8 cellular contexts compared by ENCODE assay signal in genomic region chr13:26255717-26256277, GRCh38. TPM values are rescaled to one million over a fixed set of nuclear protein-coding genes. Genes with fewer than 3 reads are reported as not detected.
DNase-seq lines count a peak whose midpoint lies in the region; ATAC-seq, FAIRE-seq and TF ChIP-seq lines count a peak whose summit lies in the region.

No MANE protein-coding gene starts in this region.

- intact Hi-C loops in PC-3 (cut with micrococcal nuclease), result loop anchor here (2.0 to 10.0 kb wide), 3 partner anchors 49 to 241 kb away; no protein-coding TSS in a partner anchor

- TF ChIP-seq POLR2A in A549 (IDR thresholded peaks at IDR 0.05; ENCODE audit: low read length), result no peak

- ATAC-seq in A549 (no peak), PC-3 (no peak), GM21515 (IDR thresholded peaks at IDR 0.05; ENCODE audit: unreplicated experiment) (no peak), HG03196 (IDR thresholded peaks at IDR 0.05; ENCODE audit: unreplicated experiment) (no peak)

- TF ChIP-seq CTCF in A549 (IDR thresholded peaks at IDR 0.05), result no peak
- peak; percentile 56 for TF ChIP-seq CTCF in PC-3 (conservative IDR thresholded peaks at IDR 0.05; ENCODE audit: low read depth, low read length)
- TF ChIP-seq CTCF in fibroblast of lung (conservative IDR thresholded peaks at IDR 0.05 in 1 of 2, IDR thresholded peaks at IDR 0.05 in 1 of 2; ENCODE audit: low read depth in 1 of 2, low read length in 2 of 2), result peak; percentile 16 to 38

- no peak for FAIRE-seq in A549 (lab: Jason Lieb, UNC)

- peaks cover 21% of the 10 kb centered on the region for H4K20me1 ChIP-seq in PC-3 (ENCODE audit: low read length)
- no peaks in the 10 kb centered on the region for H4K20me1 ChIP-seq in fibroblast of lung (ENCODE audit: control insufficient read depth, extremely low read depth, insufficient read depth, low read length)

- H3K9me2 ChIP-seq in PC-3 (replicated peaks; ENCODE audit: low read length), result no peaks in the 10 kb centered on the region

- no TSS peak for BruUV-seq in PC-3 (replicated peaks; lab: Mats Ljungman, UMichigan)

- H2AFZ ChIP-seq in PC-3 (ENCODE audit: low read length) (peak overlapping the region; percentile 100), fibroblast of lung (ENCODE audit: low read length) (no peak overlapping the region)

- H3K79me2 ChIP-seq in PC-3 (ENCODE audit: low read length), result peaks cover 68% of the 10 kb centered on the region
- H3K79me2 ChIP-seq in fibroblast of lung (ENCODE audit: control insufficient read depth, insufficient read depth, low read length), result peaks cover 40% of the 10 kb centered on the region

- peak overlapping the region; percentile 72 for H3K9ac ChIP-seq in PC-3 (ENCODE audit: low read length)
- H3K9ac ChIP-seq in fibroblast of lung (ENCODE audit: insufficient read depth, low read length), result no peak overlapping the region
- H3K9ac ChIP-seq in skeletal muscle tissue (ENCODE audit: low read depth in 1 of 3, low read length in 3 of 3), result peak overlapping the region; percentile 78 to 86 (median 86)

- no peak overlapping the region for H3K27ac ChIP-seq in A549
- no peak overlapping the region for H3K27ac ChIP-seq in PC-3 (ENCODE audit: low read length)
- H3K27ac ChIP-seq in fibroblast of lung (ENCODE audit: insufficient read depth, low read length), result no peak overlapping the region
- H3K27ac ChIP-seq in skeletal muscle tissue (ENCODE audit: low read depth, low read length), result peak overlapping the region; percentile 92

- WGBS in A549 (ENCODE audit: missing lambda C conversion rate), result 65% methylated on average over 10 of the region's 10 CpGs

- POLR2A ChIA-PET in A549 (lab: Yijun Ruan, JAX), result no interaction called here
- POLR2A ChIA-PET in PC-3 (lab: Charles Lee; ENCODE audit: unreplicated experiment), result no interaction called here

- peak overlapping the region; percentile 88 for H3K4me3 ChIP-seq in A549
- H3K4me3 ChIP-seq in GM08714 (ENCODE audit: low read length), result peak overlapping the region; percentile 99; the same call in 1 of the 2 replicates
- peak overlapping the region; percentile 93 for H3K4me3 ChIP-seq in PC-3 (ENCODE audit: low read length)
- peak overlapping the region; percentile 76 to 90 (median 84) for H3K4me3 ChIP-seq in fibroblast of lung (replicated peaks in 1 of 4; ENCODE audit: control extremely low read depth in 1 of 4, insufficient read depth in 1 of 4, low read depth in 3 of 4, low read length in 4 of 4)
- H3K4me3 ChIP-seq in skeletal muscle tissue (ENCODE audit: low read length in 3 of 3), result peak overlapping the region; percentile 80 to 84 (median 82)

- H3K36me3 ChIP-seq in PC-3 (ENCODE audit: low read depth, low read length), result no peaks in the 10 kb centered on the region
- no peaks in the 10 kb centered on the region for H3K36me3 ChIP-seq in fibroblast of lung (ENCODE audit: control insufficient read depth, insufficient read depth, low read length)
- no peaks in the 10 kb centered on the region for H3K36me3 ChIP-seq in skeletal muscle tissue (ENCODE audit: control insufficient read depth in 3 of 3, insufficient read depth in 3 of 3, low read length in 3 of 3)

- H3F3A ChIP-seq in PC-3 (ENCODE audit: low read length, unreplicated experiment), result no peaks in the 10 kb centered on the region

- H3K9me3 ChIP-seq in A549 (no peaks in the 10 kb centered on the region), PC-3 (ENCODE audit: low read length) (no peaks in the 10 kb centered on the region), fibroblast of lung (ENCODE audit: control insufficient read depth, insufficient read depth, low read depth, low read length) (no peaks in the 10 kb centered on the region), skeletal muscle tissue (ENCODE audit: control insufficient read depth in 3 of 3, low read length in 3 of 3) (no peaks in the 10 kb centered on the region)

- no peaks in the 10 kb centered on the region for H3K27me3 ChIP-seq in PC-3 (ENCODE audit: low read length)
- peaks cover 3% of the 10 kb centered on the region for H3K27me3 ChIP-seq in fibroblast of lung (ENCODE audit: control insufficient read depth, insufficient read depth, low read length)
- no peaks in the 10 kb centered on the region for H3K27me3 ChIP-seq in skeletal muscle tissue (ENCODE audit: control insufficient read depth in 3 of 3, insufficient read depth in 3 of 3, low read length in 3 of 3)

- H3K4me1 ChIP-seq in A549, result peaks cover 11% of the 10 kb centered on the region; the same call in 1 of the 3 replicates
- H3K4me1 ChIP-seq in PC-3 (ENCODE audit: insufficient read depth, low read length), result peaks cover 15% of the 10 kb centered on the region
- H3K4me1 ChIP-seq in fibroblast of lung (ENCODE audit: control insufficient read depth, extremely low read depth, insufficient read depth, low read length), result peaks cover 2% of the 10 kb centered on the region
- peaks cover 0 to 25% (median 5%) of the 10 kb centered on the region in 3 donors for H3K4me1 ChIP-seq in skeletal muscle tissue (ENCODE audit: control insufficient read depth in 3 of 3, insufficient read depth in 3 of 3, low read length in 3 of 3)

- TF ChIP-seq RAD21 in A549 (conservative IDR thresholded peaks at IDR 0.05 in 1 of 2, IDR thresholded peaks at IDR 0.05 in 1 of 2), result no peak

- TF ChIP-seq EP300 in A549 (IDR thresholded peaks at IDR 0.05), result no peak

- DNase-seq in A549 (ENCODE audit: low read depth in 1 of 2, low spot score in 1 of 2) (peak in 1 of 2 experiments; percentile 1), PC-3 (peak; percentile 35), fibroblast of lung (ENCODE audit: low read depth in 2 of 2) (peak; percentile 9 to 12), HK-2 (ENCODE audit: unreplicated experiment) (no peak)

- H3K4me2 ChIP-seq in A549, result peak overlapping the region; percentile 94
- H3K4me2 ChIP-seq in PC-3 (ENCODE audit: low read length), result peak overlapping the region; percentile 85
- H3K4me2 ChIP-seq in fibroblast of lung (ENCODE audit: extremely low read depth, insufficient read depth, low read length), result peak overlapping the region; percentile 98

- CTCF ChIA-PET in A549 (lab: Yijun Ruan, JAX), result interaction anchor here (1.1 to 1.6 kb wide), 2 partner anchors 71 to 141 kb away, joined by 3 read pairs; no protein-coding TSS in a partner anchor
- CTCF ChIA-PET in PC-3 (lab: Charles Lee), result interaction anchor here (0.9 kb wide), 1 partner anchor 35 kb away, joined by 3 read pairs; no protein-coding TSS in a partner anchor

TF ChIP-seq in A549, 52 proteins besides CTCF, POLR2A, EP300 and RAD21 (continues in another document):
- no peak for TF ChIP-seq BCL3 (IDR thresholded peaks at IDR 0.05)
- no peak for TF ChIP-seq RCOR1 (IDR thresholded peaks at IDR 0.05; ENCODE audit: low read depth, low read length)
- no peak for TF ChIP-seq ZSCAN20 (CRISPR knock-in tag; IDR thresholded peaks at IDR 0.05)
- no peak for TF ChIP-seq HOXA7 (CRISPR knock-in tag; IDR thresholded peaks at IDR 0.05)
- TF ChIP-seq TFCP2L1 (CRISPR knock-in tag; IDR thresholded peaks at IDR 0.05), result no peak
- TF ChIP-seq CBX2 (IDR thresholded peaks at IDR 0.05; ENCODE audit: borderline replicate concordance, low read depth), result no peak
- no peak for TF ChIP-seq CEBPB (IDR thresholded peaks at IDR 0.05)
- no peak for TF ChIP-seq JUN (IDR thresholded peaks at IDR 0.05)
- no peak for TF ChIP-seq KDM5A (IDR thresholded peaks at IDR 0.05)
- TF ChIP-seq RNF2 (IDR thresholded peaks at IDR 0.05; ENCODE audit: borderline replicate concordance, low read depth), result no peak
- TF ChIP-seq, protein P1, sequence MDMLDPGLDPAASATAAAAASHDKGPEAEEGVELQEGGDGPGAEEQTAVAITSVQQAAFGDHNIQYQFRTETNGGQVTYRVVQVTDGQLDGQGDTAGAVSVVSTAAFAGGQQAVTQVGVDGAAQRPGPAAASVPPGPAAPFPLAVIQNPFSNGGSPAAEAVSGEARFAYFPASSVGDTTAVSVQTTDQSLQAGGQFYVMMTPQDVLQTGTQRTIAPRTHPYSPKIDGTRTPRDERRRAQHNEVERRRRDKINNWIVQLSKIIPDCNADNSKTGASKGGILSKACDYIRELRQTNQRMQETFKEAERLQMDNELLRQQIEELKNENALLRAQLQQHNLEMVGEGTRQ (IDR thresholded peaks at IDR 0.05), result no peak
- no peak for TF ChIP-seq MAZ (IDR thresholded peaks at IDR 0.05; ENCODE audit: borderline replicate concordance, low read depth, low read length)
- TF ChIP-seq RARB (CRISPR knock-in tag; IDR thresholded peaks at IDR 0.05), result no peak
- TF ChIP-seq GATA3 (IDR thresholded peaks at IDR 0.05; ENCODE audit: borderline replicate concordance), result no peak

RNA-seq across cellular contexts. Expression of gene CDK8, which starts 1.9 kb away (rescaled TPM):
- polyA plus RNA-seq in A549 (2011; rRNA removed) (19.1 and 20.9 TPM in 2 replicates), A549 (2017; fragmentation: RNase III; extraction: RNeasy Plus Mini Kit Qiagen cat#74134 plus additional on column Dnase treatment) (9.1 to 9.9 TPM (median 9.9 TPM) in 3 replicates), fibroblast of lung (17.7 and 18.3 TPM in 2 replicates)
- polyA plus RNA-seq in A549 (2012; cell fraction: cytosol; rRNA removed), result 8.1 and 8.9 TPM in 2 replicates
- 9.2 and 12.4 TPM in 2 replicates for polyA plus RNA-seq in A549 (2012; cell fraction: nucleus; rRNA removed)
- 18.8 and 25.1 TPM in 2 replicates for polyA minus RNA-seq in A549 (2011; rRNA and poly(A)+ RNA removed)
- total RNA-seq in PC-3 (2014; rRNA removed) (14.5 and 18.7 TPM in 2 replicates), fibroblast of lung (19.7 and 20.5 TPM in 2 replicates), skeletal muscle tissue (17.7 TPM)
- 9.9 TPM in 2 replicates for polyA plus RNA-seq in fibroblast of lung (2012)
- 9.5 and 33.1 TPM in 2 replicates for polyA minus RNA-seq in fibroblast of lung (ENCODE audit: low replicate concordance)

RNA-seq across cellular contexts. Expression of gene RNF6, which starts 33.7 kb away (rescaled TPM):
- polyA plus RNA-seq in A549 (2011; rRNA removed), result 43.0 and 55.3 TPM in 2 replicates
- polyA plus RNA-seq in A549 (2012; cell fraction: cytosol; rRNA removed), result 11.3 and 13.0 TPM in 2 replicates
- 4.2 and 6.5 TPM in 2 replicates for polyA plus RNA-seq in A549 (2012; cell fraction: nucleus; rRNA removed)
- polyA plus RNA-seq in A549 (2017; fragmentation: RNase III; extraction: RNeasy Plus Mini Kit Qiagen cat#74134 plus additional on column Dnase treatment), result 31.5 to 33.7 TPM (median 33.6 TPM) in 3 replicates
- polyA minus RNA-seq in A549 (2011; rRNA and poly(A)+ RNA removed), result 21.0 and 26.3 TPM in 2 replicates
- 23.8 and 34.0 TPM in 2 replicates for total RNA-seq in PC-3 (2014; rRNA removed)
- 54.2 and 71.2 TPM in 2 replicates for total RNA-seq in fibroblast of lung
- polyA plus RNA-seq in fibroblast of lung, result 33.5 and 39.4 TPM in 2 replicates
- 26.7 and 28.7 TPM in 2 replicates for polyA plus RNA-seq in fibroblast of lung (2012)
- polyA minus RNA-seq in fibroblast of lung (ENCODE audit: low replicate concordance), result 13.5 and 31.6 TPM in 2 replicates
- 14.1 TPM for total RNA-seq in skeletal muscle tissue
